1 cellular context compared by ENCODE assay signal in genomic region chr6:23663652-23664051, GRCh38.
TF ChIP-seq lines count a peak whose summit lies in the region.

No MANE protein-coding gene starts in this region.

TF ChIP-seq in SK-N-SH, 30 proteins besides CTCF, POLR2A, EP300 and RAD21 (continued from another document):
- TF ChIP-seq USF2 (IDR thresholded peaks at IDR 0.05; ENCODE audit: borderline replicate concordance, low read depth, low read length) (no peak), TAF1 (IDR thresholded peaks at IDR 0.05; ENCODE audit: borderline replicate concordance, low read depth, low read length) (no peak), SMC3 (IDR thresholded peaks at IDR 0.05; ENCODE audit: low read depth, low read length) (peak; percentile 3; the same call in 1 of the 2 replicates), MEF2A (IDR thresholded peaks at IDR 0.05; ENCODE audit: borderline replicate concordance, low read depth) (no peak), MXI1 (IDR thresholded peaks at IDR 0.05; ENCODE audit: low read depth, low read length) (peak; percentile 46; the same call in 1 of the 2 replicates), JUND (IDR thresholded peaks at IDR 0.05) (no peak), YY1 (IDR thresholded peaks at IDR 0.05; ENCODE audit: low read depth) (no peak), POLR2AphosphoS5 (IDR thresholded peaks at IDR 0.05; ENCODE audit: low read depth, low read length) (no peak), FOXM1 (IDR thresholded peaks at IDR 0.05; ENCODE audit: low read depth) (no peak), ZBTB33 (IDR thresholded peaks at IDR 0.05; ENCODE audit: borderline replicate concordance, low read depth) (no peak), RFX5 (IDR thresholded peaks at IDR 0.05; ENCODE audit: low read length) (no peak), TCF12 (IDR thresholded peaks at IDR 0.05) (peak; percentile 42; the same call in 1 of the 2 replicates), FOXJ3 (CRISPR knock-in tag; IDR thresholded peaks at IDR 0.05) (peak; percentile 92), RCOR1 (IDR thresholded peaks at IDR 0.05; ENCODE audit: low read length) (peak; percentile 97)
